21 cellular contexts compared by ENCODE assay signal in genomic region chr2:36296798-36297197, GRCh38.
"Had no signal": no experiment of that assay in that cellular context is flagged by ENCODE, and none has a peak within 500 bp of the region (broad histone marks: within the 10 kb centered on the region; RNA-seq: fewer than 3 reads in every experiment).

No MANE protein-coding gene starts in this region.

- H3K4me1 ChIP-seq: adrenal gland, parathyroid adenoma, sigmoid colon, spleen, testis had no signal

- DNase-seq: activated CD4-positive, alpha-beta T cell treated with anti-CD3 and anti-CD28 coated beads for 1 hour; activated CD4-positive, alpha-beta T cell treated with anti-CD3 and anti-CD28 coated beads, Interleukin-2, amount 50 U/mL, for 4 hours; activated gamma-delta T cell; adrenal gland; cerebellar nuclear complex; cortex of kidney; effector CD4-positive, alpha-beta T cell; islet precursor cell; sigmoid colon; spleen; stimulated activated CD4-positive, alpha-beta T cell treated with anti-CD3 and anti-CD28 coated beads, Interleukin-4, amount 100 ng/mL, for 4 hours; testis had no signal

- H3K9me3 ChIP-seq: adrenal gland, neutrophil, spleen, testis had no signal

- H3K79me2 ChIP-seq: parathyroid adenoma had no signal

- H2AFZ ChIP-seq: parathyroid adenoma had no signal

- FAIRE-seq: astrocyte, bronchial epithelial cell had no signal

- ATAC-seq: left lobe of liver; natural killer cell treated with Interleukin-12 subunit alpha and Interleukin-12 subunit beta and Interleukin-15 and Interleukin-18, amount 100 ng/mL, for 72 hours; stimulated activated memory B cell treated with anti-CD40 and anti-IgM and Interleukin-4, amounts not matched to agents 10 μg/mL and 1 μg/mL and 100 μg/mL, for 72 hours had no signal

- H3K4me3 ChIP-seq: adrenal gland, lung, sigmoid colon, spleen, testis had no signal

- H3K36me3 ChIP-seq: adrenal gland, neutrophil, sigmoid colon, spleen had no signal

- H3K9ac ChIP-seq: parathyroid adenoma had no signal

- H3K27ac ChIP-seq: adrenal gland, neutrophil, parathyroid adenoma, sigmoid colon, spleen, testis, VCaP had no signal

- H3K27me3 ChIP-seq: adrenal gland, neutrophil, sigmoid colon, spleen, testis had no signal
